9 cellular contexts compared by ENCODE assay signal in the genomic region with DNA sequence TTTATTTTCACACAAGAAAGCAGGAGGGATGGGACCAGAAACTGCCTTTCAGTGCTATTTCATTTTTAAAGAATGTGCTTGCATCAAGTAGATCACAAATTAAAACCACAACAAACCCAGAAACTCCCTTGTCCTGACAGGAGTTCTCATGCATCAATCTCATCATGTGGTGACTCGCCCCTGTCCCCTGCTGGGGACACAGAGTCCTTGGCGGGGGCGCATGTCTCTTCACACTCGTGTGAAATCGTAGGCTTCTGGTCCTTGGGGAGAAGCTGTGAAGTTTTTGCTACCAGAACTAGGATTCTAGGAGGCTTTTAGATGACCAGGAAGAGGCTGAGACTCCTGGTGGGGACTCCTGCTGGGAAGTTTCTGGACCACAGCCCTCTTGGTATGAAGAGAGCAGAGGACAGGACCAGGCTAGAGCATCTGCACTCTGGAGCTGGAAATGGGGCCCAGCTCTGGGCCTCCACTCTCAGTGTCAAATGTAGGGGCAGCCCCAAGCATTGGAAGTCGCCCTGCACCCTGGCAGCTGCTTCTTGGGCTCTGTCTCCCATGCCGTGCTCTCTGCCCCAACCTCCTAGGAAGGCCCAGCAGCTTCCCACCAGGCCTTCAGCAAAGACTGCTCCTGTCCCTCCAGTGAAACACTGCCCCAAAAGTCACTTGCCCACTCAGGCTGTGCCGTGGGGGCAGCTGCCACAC. TPM values are rescaled to one million over a fixed set of nuclear protein-coding genes. Genes with fewer than 3 reads are reported as not detected.
DNase-seq lines count a peak whose midpoint lies in the region; ATAC-seq and TF ChIP-seq lines count a peak whose summit lies in the region.
"Had no signal": no experiment of that assay in that cellular context is flagged by ENCODE, and none has a peak within 500 bp of the region (broad histone marks: within the 10 kb centered on the region; RNA-seq: fewer than 3 reads in every experiment).

No MANE protein-coding gene starts in this region.

- in situ Hi-C loops in HAP-1 (cut with MboI; ENCODE audit: low sequenced_read_pairs) = no loop called here

- ATAC-seq in HG02970 (IDR thresholded peaks at IDR 0.05; ENCODE audit: low FRiP score, unreplicated experiment) (peak; percentile 47), HG03039 (IDR thresholded peaks at IDR 0.05; ENCODE audit: unreplicated experiment) (no peak)
- ATAC-seq: left lobe of liver had no signal

- H3K4me3 ChIP-seq in skeletal muscle tissue (ENCODE audit: low read length in 3 of 3) = no peak overlapping the region
- no peak overlapping the region for H3K4me3 ChIP-seq in HAP-1

- H3K4me1 Mint-ChIP-seq in chondrocyte (ENCODE audit: low read depth) = peaks cover 51% of the 10 kb centered on the region

- DNase-seq in chondrocyte (ENCODE audit: low spot score) (no peak), HAP-1 (ENCODE audit: low spot score in 2 of 2) (no peak), GF-D8 (lab: John Stamatoyannopoulos, UW) (no peak)

- no peaks in the 10 kb centered on the region for H3K9me3 Mint-ChIP-seq in chondrocyte (ENCODE audit: low read depth)

- H3K27me3 ChIP-seq in skeletal muscle tissue (ENCODE audit: control insufficient read depth in 3 of 3, insufficient read depth in 3 of 3, low read length in 3 of 3) (no peaks in the 10 kb centered on the region), HAP-1 (ENCODE audit: low read depth) (peaks cover 3% of the 10 kb centered on the region)

- TF ChIP-seq CTCF in GM12873 (IDR thresholded peaks at IDR 0.05; ENCODE audit: insufficient read depth, low read depth, low read length, missing control alignments) (peak; percentile 53), chondrocyte (IDR thresholded peaks at IDR 0.05) (peak; percentile 71)

- H3K36me3 ChIP-seq in skeletal muscle tissue (ENCODE audit: control insufficient read depth in 3 of 3, insufficient read depth in 3 of 3, low read length in 3 of 3) = no peaks in the 10 kb centered on the region
- H3K36me3 ChIP-seq in HAP-1 (replicated peaks) = no peaks in the 10 kb centered on the region

- H3K4me1 ChIP-seq in skeletal muscle tissue (ENCODE audit: control insufficient read depth in 3 of 3, insufficient read depth in 3 of 3, low read length in 3 of 3) (peaks cover 26 to 32% (median 28%) of the 10 kb centered on the region in 3 donors), HAP-1 (peaks cover 7% of the 10 kb centered on the region)

- H3K27me3 Mint-ChIP-seq in chondrocyte (ENCODE audit: low read depth) = no peaks in the 10 kb centered on the region

- peak overlapping the region; percentile 19 for H3K27ac ChIP-seq in skeletal muscle tissue (ENCODE audit: low read depth, low read length)

- peak overlapping the region; percentile 32 for H3K27ac Mint-ChIP-seq in chondrocyte (ENCODE audit: unreplicated experiment)

- no peak overlapping the region for H3K9ac ChIP-seq in skeletal muscle tissue (ENCODE audit: low read depth in 1 of 3, low read length in 3 of 3)

- H3K36me3 Mint-ChIP-seq in chondrocyte (ENCODE audit: low read depth) = no peaks in the 10 kb centered on the region

- no peak overlapping the region for H3K4me3 Mint-ChIP-seq in chondrocyte (ENCODE audit: unreplicated experiment)

- H3K9me3 ChIP-seq in skeletal muscle tissue (ENCODE audit: control insufficient read depth in 3 of 3, low read length in 3 of 3) (no peaks in the 10 kb centered on the region), HAP-1 (no peaks in the 10 kb centered on the region)

RNA-seq across cellular contexts. Expression of a gene that starts 9.8 kb away (rescaled TPM):
- total RNA-seq in chondrocyte (not detected in 3 replicates), skeletal muscle tissue (not detected)
- total RNA-seq: left lobe of liver; T-helper 2 cell treated with Interferon-gamma antibody and Interleukin-4, amounts not matched to agents 100 ng/mL and 5 ng/mL, for 36 hours had no signal

RNA-seq across cellular contexts. Expression of a gene that starts 23.8 kb away (rescaled TPM):
- 4.0 to 22.7 TPM (median 21.5 TPM) in 3 replicates for total RNA-seq in chondrocyte
- 87.7 TPM for total RNA-seq in skeletal muscle tissue
